14 cellular contexts compared by ENCODE assay signal in the genomic region with DNA sequence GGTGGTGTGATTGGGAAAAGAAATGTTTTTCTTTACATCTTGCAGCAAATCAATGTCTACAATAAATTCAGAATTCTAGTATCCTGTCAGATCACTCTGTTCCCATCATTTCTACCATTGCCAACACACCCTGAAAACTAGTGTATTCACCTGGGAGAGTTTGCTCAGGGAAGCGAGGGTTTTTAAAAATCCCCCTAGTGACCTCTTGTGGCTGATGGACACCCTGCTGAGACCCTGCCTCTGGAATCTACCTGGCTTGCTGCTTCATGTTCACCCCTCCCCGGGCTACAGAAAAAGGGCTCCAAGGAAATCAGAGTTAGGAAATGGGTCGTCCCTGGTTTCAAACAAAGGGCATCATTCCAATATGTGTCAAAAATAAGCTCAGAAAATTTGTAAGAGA. TPM values are rescaled to one million over a fixed set of nuclear protein-coding genes. Genes with fewer than 3 reads are reported as not detected.
A peak's percentile ranks its signal among the peaks of the same experiment; 100 is the strongest.
DNase-seq lines count a peak whose midpoint lies in the region; ATAC-seq and TF ChIP-seq lines count a peak whose summit lies in the region.
"Had no signal": no experiment of that assay in that cellular context is flagged by ENCODE, and none has a peak within 500 bp of the region (broad histone marks: within the 10 kb centered on the region; RNA-seq: fewer than 3 reads in every experiment).

No MANE protein-coding gene starts in this region.

- no peaks in the 10 kb centered on the region for H3K27me3 Mint-ChIP-seq in WTC11 (ENCODE audit: low read depth)
- no peaks in the 10 kb centered on the region for H3K27me3 Mint-ChIP-seq in progenitor cell of endocrine pancreas
- peaks cover 19% of the 10 kb centered on the region for H3K27me3 Mint-ChIP-seq in activated CD4-positive, alpha-beta T cell treated with anti-CD3 and anti-CD28 coated beads for 36 hours
- H3K27me3 Mint-ChIP-seq: stimulated activated memory B cell treated with anti-CD40 and anti-IgM and Interleukin-4, amounts not matched to agents 10 μg/mL and 1 μg/mL and 100 μg/mL, for 72 hours had no signal

- POLR2A ChIA-PET in WTC11 (lab: Charles Lee) = no interaction called here
- POLR2A ChIA-PET in activated CD4-positive, alpha-beta T cell treated with anti-CD3 and anti-CD28 coated beads for 36 hours (lab: Charles Lee) = no interaction called here

- H3K36me3 Mint-ChIP-seq in WTC11 (peaks cover 16% of the 10 kb centered on the region), progenitor cell of endocrine pancreas (ENCODE audit: insufficient read depth) (peaks cover 1% of the 10 kb centered on the region)
- no peaks in the 10 kb centered on the region for H3K36me3 Mint-ChIP-seq in activated CD4-positive, alpha-beta T cell treated with anti-CD3 and anti-CD28 coated beads for 36 hours (ENCODE audit: low read depth)
- H3K36me3 Mint-ChIP-seq: natural killer cell treated with Interleukin-12 subunit alpha and Interleukin-12 subunit beta and Interleukin-15 and Interleukin-18, amount 100 ng/mL, for 72 hours; stimulated activated memory B cell treated with anti-CD40 and anti-IgM and Interleukin-4, amounts not matched to agents 10 μg/mL and 1 μg/mL and 100 μg/mL, for 72 hours had no signal

- H3K27ac Mint-ChIP-seq in WTC11 = no peak overlapping the region
- H3K27ac Mint-ChIP-seq in progenitor cell of endocrine pancreas = no peak overlapping the region
- no peak overlapping the region for H3K27ac Mint-ChIP-seq in activated CD4-positive, alpha-beta T cell treated with anti-CD3 and anti-CD28 coated beads for 36 hours
- H3K27ac Mint-ChIP-seq: natural killer cell treated with Interleukin-12 subunit alpha and Interleukin-12 subunit beta and Interleukin-15 and Interleukin-18, amount 100 ng/mL, for 72 hours; stimulated activated memory B cell treated with anti-CD40 and anti-IgM and Interleukin-4, amounts not matched to agents 10 μg/mL and 1 μg/mL and 100 μg/mL, for 72 hours had no signal

- DNase-seq in NCI-H748 (lab: John Stamatoyannopoulos, UW; ENCODE audit: unreplicated experiment) (peak; percentile 17), NCI-H748 treated with DMSO at 0.1 percent for 48 hours (lab: John Stamatoyannopoulos, UW) (no peak), WTC11 (ENCODE audit: low spot score) (peak; percentile 54), progenitor cell of endocrine pancreas (ENCODE audit: low spot score, unreplicated experiment) (no peak)
- DNase-seq in activated CD4-positive, alpha-beta T cell treated with anti-CD3 and anti-CD28 coated beads for 36 hours = no peak
- DNase-seq: Calu3; head of caudate nucleus; left ventricle myocardium superior; NCI-H187 treated with DMSO at 0.1 percent for 48 hours; right cardiac atrium; stimulated activated CD4-positive, alpha-beta T cell treated with anti-CD3 and anti-CD28 coated beads, Interleukin-4, amount 100 ng/mL, for 24 hours had no signal

- intact Hi-C loops in activated CD4-positive, alpha-beta T cell treated with anti-CD3 and anti-CD28 coated beads for 36 hours (cut with DNase I, micrococcal nuclease) = no loop called here

- no peak for TF ChIP-seq CTCF in WTC11 (IDR thresholded peaks at IDR 0.05)
- peak; percentile 52 for TF ChIP-seq CTCF in progenitor cell of endocrine pancreas (IDR thresholded peaks at IDR 0.05; ENCODE audit: unreplicated experiment)

- H3K4me3 Mint-ChIP-seq in WTC11 (no peak overlapping the region), progenitor cell of endocrine pancreas (ENCODE audit: low read depth) (no peak overlapping the region)
- no peak overlapping the region for H3K4me3 Mint-ChIP-seq in activated CD4-positive, alpha-beta T cell treated with anti-CD3 and anti-CD28 coated beads for 36 hours
- H3K4me3 Mint-ChIP-seq: natural killer cell treated with Interleukin-12 subunit alpha and Interleukin-12 subunit beta and Interleukin-15 and Interleukin-18, amount 100 ng/mL, for 72 hours; stimulated activated memory B cell treated with anti-CD40 and anti-IgM and Interleukin-4, amounts not matched to agents 10 μg/mL and 1 μg/mL and 100 μg/mL, for 72 hours had no signal

- H3K9me3 Mint-ChIP-seq in WTC11 = peaks cover 18% of the 10 kb centered on the region
- peaks cover 10% of the 10 kb centered on the region for H3K9me3 Mint-ChIP-seq in progenitor cell of endocrine pancreas (ENCODE audit: low read depth)
- H3K9me3 Mint-ChIP-seq in activated CD4-positive, alpha-beta T cell treated with anti-CD3 and anti-CD28 coated beads for 36 hours (ENCODE audit: low read depth) = peaks cover 2% of the 10 kb centered on the region

- peak; percentile 29 for ATAC-seq in WTC11
- no peak for ATAC-seq in activated CD4-positive, alpha-beta T cell treated with anti-CD3 and anti-CD28 coated beads for 36 hours
- no peak for ATAC-seq in activated CD4-positive, CD25-positive, alpha-beta regulatory T cell treated with anti-CD3 and anti-CD28 coated beads, Interleukin-2, amount 50 U/mL, for 24 hours
- ATAC-seq: left ventricle myocardium superior; natural killer cell treated with Interleukin-12 subunit alpha and Interleukin-12 subunit beta and Interleukin-15 and Interleukin-18, amount 100 ng/mL, for 72 hours; right cardiac atrium; stimulated activated memory B cell treated with anti-CD40 and anti-IgM and Interleukin-4, amounts not matched to agents 10 μg/mL and 1 μg/mL and 100 μg/mL, for 72 hours had no signal

- CTCF ChIA-PET in WTC11 (lab: Charles Lee) = interaction anchor here (0.7 to 1.0 kb wide), 2 partner anchors 11 to 55 kb away, joined by 3 read pairs; no protein-coding TSS in a partner anchor
- CTCF ChIA-PET in activated CD4-positive, alpha-beta T cell treated with anti-CD3 and anti-CD28 coated beads for 36 hours (lab: Charles Lee) = interaction anchor here (0.7 to 0.8 kb wide), 2 partner anchors 71 to 74 kb away, joined by 3 to 4 read pairs; no protein-coding TSS in a partner anchor

- peaks cover 40% of the 10 kb centered on the region for H3K4me1 Mint-ChIP-seq in WTC11
- peaks cover 5% of the 10 kb centered on the region for H3K4me1 Mint-ChIP-seq in progenitor cell of endocrine pancreas (ENCODE audit: low read depth)
- no peaks in the 10 kb centered on the region for H3K4me1 Mint-ChIP-seq in activated CD4-positive, alpha-beta T cell treated with anti-CD3 and anti-CD28 coated beads for 36 hours
- H3K4me1 Mint-ChIP-seq: stimulated activated memory B cell treated with anti-CD40 and anti-IgM and Interleukin-4, amounts not matched to agents 10 μg/mL and 1 μg/mL and 100 μg/mL, for 72 hours had no signal

TF ChIP-seq in WTC11, 78 proteins besides CTCF, POLR2A, EP300 and RAD21 (continues in another document):
- TF ChIP-seq, protein P1, sequence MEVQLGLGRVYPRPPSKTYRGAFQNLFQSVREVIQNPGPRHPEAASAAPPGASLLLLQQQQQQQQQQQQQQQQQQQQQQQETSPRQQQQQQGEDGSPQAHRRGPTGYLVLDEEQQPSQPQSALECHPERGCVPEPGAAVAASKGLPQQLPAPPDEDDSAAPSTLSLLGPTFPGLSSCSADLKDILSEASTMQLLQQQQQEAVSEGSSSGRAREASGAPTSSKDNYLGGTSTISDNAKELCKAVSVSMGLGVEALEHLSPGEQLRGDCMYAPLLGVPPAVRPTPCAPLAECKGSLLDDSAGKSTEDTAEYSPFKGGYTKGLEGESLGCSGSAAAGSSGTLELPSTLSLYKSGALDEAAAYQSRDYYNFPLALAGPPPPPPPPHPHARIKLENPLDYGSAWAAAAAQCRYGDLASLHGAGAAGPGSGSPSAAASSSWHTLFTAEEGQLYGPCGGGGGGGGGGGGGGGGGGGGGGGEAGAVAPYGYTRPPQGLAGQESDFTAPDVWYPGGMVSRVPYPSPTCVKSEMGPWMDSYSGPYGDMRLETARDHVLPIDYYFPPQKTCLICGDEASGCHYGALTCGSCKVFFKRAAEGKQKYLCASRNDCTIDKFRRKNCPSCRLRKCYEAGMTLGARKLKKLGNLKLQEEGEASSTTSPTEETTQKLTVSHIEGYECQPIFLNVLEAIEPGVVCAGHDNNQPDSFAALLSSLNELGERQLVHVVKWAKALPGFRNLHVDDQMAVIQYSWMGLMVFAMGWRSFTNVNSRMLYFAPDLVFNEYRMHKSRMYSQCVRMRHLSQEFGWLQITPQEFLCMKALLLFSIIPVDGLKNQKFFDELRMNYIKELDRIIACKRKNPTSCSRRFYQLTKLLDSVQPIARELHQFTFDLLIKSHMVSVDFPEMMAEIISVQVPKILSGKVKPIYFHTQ (CRISPR knock-in tag; IDR thresholded peaks at IDR 0.05) = no peak
- no peak for TF ChIP-seq ZSCAN18 (CRISPR knock-in tag; IDR thresholded peaks at IDR 0.05)
- TF ChIP-seq TEAD4 (CRISPR knock-in tag; IDR thresholded peaks at IDR 0.05) = no peak
- TF ChIP-seq, protein P2, sequence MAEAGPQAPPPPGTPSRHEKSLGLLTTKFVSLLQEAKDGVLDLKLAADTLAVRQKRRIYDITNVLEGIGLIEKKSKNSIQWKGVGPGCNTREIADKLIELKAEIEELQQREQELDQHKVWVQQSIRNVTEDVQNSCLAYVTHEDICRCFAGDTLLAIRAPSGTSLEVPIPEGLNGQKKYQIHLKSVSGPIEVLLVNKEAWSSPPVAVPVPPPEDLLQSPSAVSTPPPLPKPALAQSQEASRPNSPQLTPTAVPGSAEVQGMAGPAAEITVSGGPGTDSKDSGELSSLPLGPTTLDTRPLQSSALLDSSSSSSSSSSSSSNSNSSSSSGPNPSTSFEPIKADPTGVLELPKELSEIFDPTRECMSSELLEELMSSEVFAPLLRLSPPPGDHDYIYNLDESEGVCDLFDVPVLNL (CRISPR knock-in tag; IDR thresholded peaks at IDR 0.05; ENCODE audit: borderline replicate concordance, low read depth) = no peak
- no peak for TF ChIP-seq JAZF1 (CRISPR knock-in tag; IDR thresholded peaks at IDR 0.05)

RNA-seq across cellular contexts. Expression of gene ALDOB, which starts 21.4 kb away (rescaled TPM):
- total RNA-seq in WTC11 (2021) (0.85 to 1.5 TPM (median 0.94 TPM) in 3 replicates), progenitor cell of endocrine pancreas (not detected in 2 replicates)
- total RNA-seq in activated CD4-positive, alpha-beta T cell treated with anti-CD3 and anti-CD28 coated beads for 36 hours = not detected
- total RNA-seq: natural killer cell treated with Interleukin-12 subunit alpha and Interleukin-12 subunit beta and Interleukin-15 and Interleukin-18, amount 100 ng/mL, for 72 hours had no signal

RNA-seq across cellular contexts. Expression of gene ZNF189, which starts 58.4 kb away (rescaled TPM):
- total RNA-seq in WTC11 (2021) (10.1 to 10.4 TPM (median 10.3 TPM) in 3 replicates), progenitor cell of endocrine pancreas (31.4 and 32.5 TPM in 2 replicates)
- total RNA-seq in activated CD4-positive, alpha-beta T cell treated with anti-CD3 and anti-CD28 coated beads for 36 hours = 10 to 100 TPM; 10.2 to 13.1 TPM

RNA-seq across cellular contexts. Expression of gene MRPL50, which starts 58.6 kb away (rescaled TPM):
- total RNA-seq in WTC11 (2021) = 16.6 to 19.6 TPM (median 17.0 TPM) in 3 replicates
- total RNA-seq in progenitor cell of endocrine pancreas = 14.4 and 16.1 TPM in 2 replicates
- 10 to 100 TPM; 15.5 to 17.0 TPM for total RNA-seq in activated CD4-positive, alpha-beta T cell treated with anti-CD3 and anti-CD28 coated beads for 36 hours

Comparison
In these comparisons a context has a peak if more than half of its experiments do, and no peak if none do; other contexts are left out.
1. DNase-seq: peak in NCI-H748 (single experiment) and WTC11 (single experiment); none in NCI-H748 treated with DMSO at 0.1 percent for 48 hours (single experiment), progenitor cell of endocrine pancreas (single experiment) and activated CD4-positive, alpha-beta T cell treated with anti-CD3 and anti-CD28 coated beads for 36 hours (single experiment).